16 cellular contexts compared by ENCODE assay signal in genomic region chrX:19179389-19179788, GRCh38. TPM values are rescaled to one million over a fixed set of nuclear protein-coding genes. Genes with fewer than 3 reads are reported as not detected.
DNase-seq lines count a peak whose midpoint lies in the region; ATAC-seq, FAIRE-seq and TF ChIP-seq lines count a peak whose summit lies in the region.
"Had no signal": no experiment of that assay in that cellular context is flagged by ENCODE, and none has a peak within 500 bp of the region (broad histone marks: within the 10 kb centered on the region; RNA-seq: fewer than 3 reads in every experiment).

No MANE protein-coding gene starts in this region.

- no peak for TF ChIP-seq EP300 in gastroesophageal sphincter (IDR thresholded peaks at IDR 0.05)

- FAIRE-seq in A204.1 (lab: Jason Lieb, UNC) (peak; percentile 23), bronchial epithelial cell (lab: Jason Lieb, UNC) (no peak)
- FAIRE-seq: GM12892, HepG2 had no signal

- DNase-seq in NCI-H460 (ENCODE audit: extremely low read depth, low read depth) (peak; percentile 6), bronchial epithelial cell (ENCODE audit: low read depth) (peak; percentile 4), renal cortical epithelial cell (ENCODE audit: low read depth) (peak; percentile 40), right cardiac atrium (no peak), AG20443 (ENCODE audit: low spot score) (no peak)
- DNase-seq: 8988T; CD8-positive, alpha-beta T cell; COR-L47; H7 had no signal

- H3K9me3 ChIP-seq in right cardiac atrium (ENCODE audit: control insufficient read depth, low read length) (no peaks in the 10 kb centered on the region), gastroesophageal sphincter (no peaks in the 10 kb centered on the region)

- intact Hi-C loops in right cardiac atrium (cut with DNase I): no loop called here

- 89% methylated on average over 5 of the region's 5 CpGs for WGBS in right cardiac atrium
- 68 to 77% methylated on average over 3 to 4 of the region's 5 CpGs for WGBS in gastroesophageal sphincter (ENCODE audit: low coverage in 1 of 2), 2 donors

- H3K27me3 ChIP-seq in bronchial epithelial cell (ENCODE audit: control insufficient read depth, insufficient read depth, low read length): no peaks in the 10 kb centered on the region
- no peaks in the 10 kb centered on the region for H3K27me3 ChIP-seq in right cardiac atrium (ENCODE audit: control insufficient read depth, insufficient read depth)
- no peaks in the 10 kb centered on the region for H3K27me3 ChIP-seq in gastroesophageal sphincter

- TF ChIP-seq CTCF in bronchial epithelial cell (IDR thresholded peaks at IDR 0.05; ENCODE audit: insufficient read depth, low read length, severe bottlenecking): no peak
- TF ChIP-seq CTCF in gastroesophageal sphincter (IDR thresholded peaks at IDR 0.05): no peak

- TF ChIP-seq POLR2A in gastroesophageal sphincter (IDR thresholded peaks at IDR 0.05): no peak

- H3K4me1 ChIP-seq in right cardiac atrium (ENCODE audit: control insufficient read depth, insufficient read depth, low read length) (no peaks in the 10 kb centered on the region), gastroesophageal sphincter (no peaks in the 10 kb centered on the region)

- H3K4me3 ChIP-seq in bronchial epithelial cell (ENCODE audit: low read depth, low read length) (no peak overlapping the region), right cardiac atrium (ENCODE audit: low read length) (no peak overlapping the region), gastroesophageal sphincter (no peak overlapping the region)
- H3K4me3 ChIP-seq: GM23338 had no signal

- no peaks in the 10 kb centered on the region for H3K36me3 ChIP-seq in bronchial epithelial cell (ENCODE audit: control insufficient read depth, insufficient read depth, low read length)
- H3K36me3 ChIP-seq in gastroesophageal sphincter: no peaks in the 10 kb centered on the region

- H3K27ac ChIP-seq in right cardiac atrium (ENCODE audit: low read length) (no peak overlapping the region), gastroesophageal sphincter (no peak overlapping the region)
- H3K27ac ChIP-seq: KMS-11 had no signal

- no peak for ATAC-seq in right cardiac atrium
- ATAC-seq in gastroesophageal sphincter: no peak
- ATAC-seq: CD8-positive, alpha-beta T cell; GM23338; HepG2 had no signal

RNA-seq across cellular contexts. Expression of gene ADGRG2, which starts 57.1 kb away (rescaled TPM):
- 18.2 and 18.3 TPM in 2 replicates for total RNA-seq in NCI-H460 (2014; rRNA removed; shearing (Covaris generic))
- 21.0 and 30.0 TPM in 2 replicates for polyA plus RNA-seq in NCI-H460 (2014; cell fraction: nucleus; rRNA removed)
- total RNA-seq in bronchial epithelial cell (0.13 and 0.26 TPM in 2 replicates), renal cortical epithelial cell (0.15 TPM in 1 of 2 replicates, not detected in the other), right cardiac atrium (under 1 TPM; 0.34 to 0.70 (median 0.51) TPM), gastroesophageal sphincter (1 to 10 TPM; 1.3 to 3.8 (median 2.0) TPM)
- polyA plus RNA-seq in right cardiac atrium: 0.59 TPM
- total RNA-seq: CD8-positive, alpha-beta T cell; HepG2 had no signal
- polyA plus RNA-seq: CD14-positive monocyte, HepG2 had no signal

Comparison
In these comparisons a context has a peak if more than half of its experiments do, and no peak if none do; other contexts are left out.
1. DNase-seq: peak in NCI-H460 (single experiment), bronchial epithelial cell (single experiment) and renal cortical epithelial cell (single experiment); none in right cardiac atrium (0 of 3) and AG20443 (single experiment).